ENCODE assay signal across 24 cellular contexts in the genomic region with DNA sequence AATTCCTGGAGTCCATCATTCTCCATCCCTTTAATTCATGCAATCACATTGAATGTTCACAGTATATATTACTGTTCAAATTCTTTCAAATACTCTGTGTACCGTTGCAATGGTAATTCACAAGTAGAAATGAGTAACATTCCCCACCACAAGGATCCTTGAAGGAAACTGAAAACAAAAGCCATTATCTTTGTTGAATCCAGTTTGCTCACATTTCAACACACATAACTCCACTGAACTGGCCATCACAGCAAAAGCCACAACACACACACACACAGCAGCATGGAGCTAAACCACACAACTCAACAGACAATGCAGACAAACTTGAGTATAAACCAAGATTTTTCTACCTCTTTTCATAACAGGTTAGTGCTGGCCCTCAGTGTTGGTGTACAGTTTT.
"Had no signal": no experiment of that assay in that cellular context is flagged by ENCODE, and none has a peak within 500 bp of the region (broad histone marks: within the 10 kb centered on the region; RNA-seq: fewer than 3 reads in every experiment).

No MANE protein-coding gene starts in this region.

- H3K36me3 ChIP-seq: MG63, SJSA1 had no signal

- H3K9me3 ChIP-seq: MG63, SJSA1 had no signal

- H3K27ac ChIP-seq: HL-60, SJSA1, SK-N-MC had no signal

- DNase-seq: KBM-7, MG63, NCI-H1092, NCI-H1105 treated with DMSO at 0.1 percent for 48 hours, NCI-H1417 treated with DMSO at 0.1 percent for 48 hours, NCI-H146, NCI-H1694 treated with DMSO at 0.1 percent for 48 hours, NCI-H2029, NCI-H2081 treated with DMSO at 0.1 percent for 48 hours, NCI-H2171, NCI-H226, NCI-H446, NCI-H510A, NCI-H524 treated with DMSO at 0.1 percent for 48 hours, NCI-H69, NCI-H774, OCI-M1, Right ventricle myocardium superior, RPMI8226, SIG-M5, T-helper 1 cell had no signal

- H3K4me3 ChIP-seq: MG63, SJSA1, SK-N-MC had no signal

- H3K27me3 ChIP-seq: MG63, SJSA1 had no signal
